11 cellular contexts compared by ENCODE assay signal in genomic region chr7:2811476-2812118, GRCh38. TPM values are rescaled to one million over a fixed set of nuclear protein-coding genes. Genes with fewer than 3 reads are reported as not detected.
DNase-seq lines count a peak whose midpoint lies in the region; ATAC-seq and TF ChIP-seq lines count a peak whose summit lies in the region.
"Had no signal": no experiment of that assay in that cellular context is flagged by ENCODE, and none has a peak within 500 bp of the region (broad histone marks: within the 10 kb centered on the region; RNA-seq: fewer than 3 reads in every experiment).

No MANE protein-coding gene starts in this region.

- H3K27ac Mint-ChIP-seq in activated CD8-positive, alpha-beta memory T cell treated with anti-CD3 and anti-CD28 coated beads, Interleukin-2, amount 10 ng/mL, durations not matched to agents 7 days and 5 days: no peak overlapping the region

- peak; percentile 54 for ATAC-seq in RWPE2 (ENCODE audit: low read depth)
- ATAC-seq in upper lobe of right lung: peak; percentile 80
- no peak for ATAC-seq in HG02840 (IDR thresholded peaks at IDR 0.05; ENCODE audit: low FRiP score, unreplicated experiment)
- ATAC-seq in HG03175 (IDR thresholded peaks at IDR 0.05; ENCODE audit: unreplicated experiment): no peak
- ATAC-seq in GM18909 (IDR thresholded peaks at IDR 0.05; ENCODE audit: poor library complexity, unreplicated experiment): no peak
- no peak for ATAC-seq in activated CD8-positive, alpha-beta memory T cell treated with anti-CD3 and anti-CD28 coated beads, Interleukin-2, amount 10 ng/mL, durations not matched to agents 7 days and 5 days

- no peaks in the 10 kb centered on the region for H3K4me1 Mint-ChIP-seq in activated CD8-positive, alpha-beta memory T cell treated with anti-CD3 and anti-CD28 coated beads, Interleukin-2, amount 10 ng/mL, durations not matched to agents 7 days and 5 days

- CTCF ChIA-PET in activated CD8-positive, alpha-beta memory T cell treated with anti-CD3 and anti-CD28 coated beads, Interleukin-2, amount 10 ng/mL, durations not matched to agents 7 days and 5 days (lab: Charles Lee): no interaction called here

- H3K4me3 Mint-ChIP-seq in activated CD8-positive, alpha-beta memory T cell treated with anti-CD3 and anti-CD28 coated beads, Interleukin-2, amount 10 ng/mL, durations not matched to agents 7 days and 5 days: no peak overlapping the region

- H3K27ac ChIP-seq in RWPE2 (ENCODE audit: poor library complexity, severe bottlenecking) (peak overlapping the region; percentile 8), muscle layer of duodenum (ENCODE audit: low read length) (peak overlapping the region; percentile 11), upper lobe of right lung (peak overlapping the region; percentile 38)

- intact Hi-C loops in upper lobe of right lung (cut with DNase I): no loop called here

- no peaks in the 10 kb centered on the region for H3K9me3 ChIP-seq in RWPE2 (ENCODE audit: severe bottlenecking)
- no peaks in the 10 kb centered on the region for H3K9me3 ChIP-seq in muscle layer of duodenum (ENCODE audit: control insufficient read depth in 1 of 2, low read length in 2 of 2)
- no peaks in the 10 kb centered on the region for H3K9me3 ChIP-seq in upper lobe of right lung

- H3K4me1 ChIP-seq in RWPE2 (ENCODE audit: insufficient read depth, poor library complexity, severe bottlenecking) (peaks cover 40% of the 10 kb centered on the region), muscle layer of duodenum (ENCODE audit: control insufficient read depth in 1 of 2, insufficient read depth in 2 of 2, low read length in 2 of 2) (no peaks in the 10 kb centered on the region), upper lobe of right lung (peaks cover 23% of the 10 kb centered on the region)

- no peak overlapping the region for H3K4me3 ChIP-seq in RWPE2 (ENCODE audit: severe bottlenecking)
- H3K4me3 ChIP-seq in muscle layer of duodenum (ENCODE audit: low read depth in 1 of 2, low read length in 2 of 2): peak overlapping the region in 1 of 2 donors; percentile 13
- peak overlapping the region; percentile 33 for H3K4me3 ChIP-seq in upper lobe of right lung

- DNase-seq in RWPE2 (ENCODE audit: low spot score) (no peak), fibroblast of gingiva (ENCODE audit: low read depth) (peak; percentile 69), upper lobe of right lung (peak; percentile 79)
- DNase-seq in activated CD8-positive, alpha-beta memory T cell treated with anti-CD3 and anti-CD28 coated beads, Interleukin-2, amount 10 ng/mL, durations not matched to agents 7 days and 5 days: no peak
- DNase-seq: activated naive CD4-positive, alpha-beta T cell treated with anti-CD3 and anti-CD28 coated beads, Interleukin-2, amount 50 U/mL, for 16 hours; NCI-H524 treated with DMSO at 0.1 percent for 48 hours had no signal

- H3K36me3 Mint-ChIP-seq in activated CD8-positive, alpha-beta memory T cell treated with anti-CD3 and anti-CD28 coated beads, Interleukin-2, amount 10 ng/mL, durations not matched to agents 7 days and 5 days: no peaks in the 10 kb centered on the region

- no peaks in the 10 kb centered on the region for H3K9me3 Mint-ChIP-seq in activated CD8-positive, alpha-beta memory T cell treated with anti-CD3 and anti-CD28 coated beads, Interleukin-2, amount 10 ng/mL, durations not matched to agents 7 days and 5 days (ENCODE audit: low read depth)
- H3K9me3 Mint-ChIP-seq: IgD-negative memory B cell had no signal

- no peaks in the 10 kb centered on the region for H3K27me3 Mint-ChIP-seq in activated CD8-positive, alpha-beta memory T cell treated with anti-CD3 and anti-CD28 coated beads, Interleukin-2, amount 10 ng/mL, durations not matched to agents 7 days and 5 days
- H3K27me3 Mint-ChIP-seq: IgD-negative memory B cell had no signal

- H3K36me3 ChIP-seq in RWPE2 (ENCODE audit: low read depth) (peaks cover 7% of the 10 kb centered on the region), muscle layer of duodenum (ENCODE audit: control insufficient read depth in 1 of 2, insufficient read depth in 2 of 2, low read length in 2 of 2) (no peaks in the 10 kb centered on the region), upper lobe of right lung (no peaks in the 10 kb centered on the region)

- TF ChIP-seq CTCF in RWPE2 (IDR thresholded peaks at IDR 0.05; ENCODE audit: poor library complexity, severe bottlenecking) (no peak), upper lobe of right lung (IDR thresholded peaks at IDR 0.05) (no peak)

- H3K27me3 ChIP-seq in RWPE2 (ENCODE audit: insufficient read depth, poor library complexity, severe bottlenecking) (no peaks in the 10 kb centered on the region), muscle layer of duodenum (ENCODE audit: low read depth, low read length) (no peaks in the 10 kb centered on the region), upper lobe of right lung (no peaks in the 10 kb centered on the region)

RNA-seq across cellular contexts. Expression of gene GNA12, which starts 32.5 kb away (rescaled TPM):
- total RNA-seq in upper lobe of right lung: 47.2 TPM
- total RNA-seq in activated CD8-positive, alpha-beta memory T cell treated with anti-CD3 and anti-CD28 coated beads, Interleukin-2, amount 10 ng/mL, durations not matched to agents 7 days and 5 days: 10 to 100 TPM; 14.4 to 18.6 TPM

Comparison
In these comparisons a context has a peak if more than half of its experiments do, and no peak if none do; other contexts are left out.
1. ATAC-seq: peak in RWPE2 (single experiment) and upper lobe of right lung (single experiment); none in HG02840 (single experiment), HG03175 (single experiment), GM18909 (single experiment) and activated CD8-positive, alpha-beta memory T cell treated with anti-CD3 and anti-CD28 coated beads, Interleukin-2, amount 10 ng/mL, durations not matched to agents 7 days and 5 days (single experiment).
2. DNase-seq: peak in fibroblast of gingiva (single experiment) and upper lobe of right lung (single experiment); none in RWPE2 (single experiment) and activated CD8-positive, alpha-beta memory T cell treated with anti-CD3 and anti-CD28 coated beads, Interleukin-2, amount 10 ng/mL, durations not matched to agents 7 days and 5 days (single experiment).
3. Peak in every context shown above with its lines, with median percentiles within 50 percentile points of each other: H3K27ac ChIP-seq.